In genomic region chr6:37122861-37123260, GRCh38 we compare ENCODE assay signal across 25 cellular contexts. TPM values are rescaled to one million over a fixed set of nuclear protein-coding genes. Genes with fewer than 3 reads are reported as not detected.
A peak's percentile ranks its signal among the peaks of the same experiment; 100 is the strongest.
DNase-seq lines count a peak whose midpoint lies in the region; TF ChIP-seq lines count a peak whose summit lies in the region.
"Had no signal": no experiment of that assay in that cellular context is flagged by ENCODE, and none has a peak within 500 bp of the region (broad histone marks: within the 10 kb centered on the region; RNA-seq: fewer than 3 reads in every experiment).

No MANE protein-coding gene starts in this region.

- peak overlapping the region; percentile 47 to 96 (median 77); a peak in 6 of 7 replicates for H3K27ac Mint-ChIP-seq in H9
- no peak overlapping the region for H3K27ac Mint-ChIP-seq in activated CD4-positive, alpha-beta T cell treated with anti-CD3 and anti-CD28 coated beads, Interleukin-2, amount 10 ng/mL, durations not matched to agents 7 days and 5 days
- H3K27ac Mint-ChIP-seq: activated B cell treated with CpG ODN at 0.5 μM for 24 hours; B cell; T-helper 2 cell treated with Interferon-gamma antibody and Interleukin-4, amounts not matched to agents 5 μg/mL and 100 μg/mL, for 36 hours had no signal

- no peaks in the 10 kb centered on the region for H3K9me3 ChIP-seq in H9 (ENCODE audit: control insufficient read depth, low read depth, low read length)
- H3K9me3 ChIP-seq in neuronal stem cell (replicated peaks in 1 of 2; ENCODE audit: control insufficient read depth in 2 of 2, insufficient read depth in 1 of 2, low read depth in 1 of 2, low read length in 2 of 2) = no peaks in the 10 kb centered on the region
- H3K9me3 ChIP-seq: heart right ventricle, left lung, mucosa of descending colon, spleen, thoracic aorta had no signal

- peaks cover 8 to 20% (median 14%) of the 10 kb centered on the region in 3 experiments for H3K36me3 Mint-ChIP-seq in H9 (ENCODE audit: insufficient read depth in 1 of 3, low read depth in 3 of 3)
- no peaks in the 10 kb centered on the region for H3K36me3 Mint-ChIP-seq in activated CD4-positive, alpha-beta T cell treated with anti-CD3 and anti-CD28 coated beads, Interleukin-2, amount 10 ng/mL, durations not matched to agents 7 days and 5 days (ENCODE audit: low read depth)

- H3K27me3 ChIP-seq in H9 (ENCODE audit: insufficient read depth, low read length) (no peaks in the 10 kb centered on the region), neuronal stem cell (ENCODE audit: control insufficient read depth in 3 of 3, insufficient read depth in 3 of 3, low read depth in 1 of 3, low read length in 3 of 3) (no peaks in the 10 kb centered on the region)
- H3K27me3 ChIP-seq: heart right ventricle, left lung had no signal

- H3K14ac ChIP-seq in H9 (ENCODE audit: insufficient read depth, low read length) (no peak overlapping the region), neuronal stem cell (ENCODE audit: low read length) (no peak overlapping the region)

- H2BK12ac ChIP-seq in H9 (ENCODE audit: insufficient read length, low read depth, low read length) (no peak overlapping the region), neuronal stem cell (ENCODE audit: low read length) (no peak overlapping the region)

- H3K23ac ChIP-seq in H9 (ENCODE audit: insufficient read length, low read depth, low read length) = no peak overlapping the region
- no peak overlapping the region for H3K23ac ChIP-seq in neuronal stem cell (ENCODE audit: low read depth, low read length, poor library complexity)

- peaks cover 5% of the 10 kb centered on the region for H3K79me1 ChIP-seq in H9 (ENCODE audit: insufficient read depth, low read depth, low read length, poor library complexity, severe bottlenecking)
- H3K79me1 ChIP-seq in neuronal stem cell (ENCODE audit: low read depth, low read length) = no peaks in the 10 kb centered on the region

- H4K20me1 ChIP-seq in H9 (ENCODE audit: control insufficient read depth, insufficient read depth, insufficient read length) = no peaks in the 10 kb centered on the region

- H4K5ac ChIP-seq in H9 (ENCODE audit: insufficient read length, low read depth, low read length) = no peak overlapping the region

- H3K36me3 ChIP-seq in neuronal stem cell (replicated peaks in 1 of 2; ENCODE audit: control insufficient read depth in 2 of 2, insufficient read depth in 2 of 2, low read length in 2 of 2) = no peaks in the 10 kb centered on the region
- H3K36me3 ChIP-seq: heart right ventricle, left lung, spleen, thoracic aorta had no signal

- no peaks in the 10 kb centered on the region for H3K27me3 Mint-ChIP-seq in H9 (ENCODE audit: low read depth)
- H3K27me3 Mint-ChIP-seq in activated CD4-positive, alpha-beta T cell treated with anti-CD3 and anti-CD28 coated beads, Interleukin-2, amount 10 ng/mL, durations not matched to agents 7 days and 5 days = peaks cover 4% of the 10 kb centered on the region

- DNase-seq in H9 (no peak), NCI-H2171 (lab: John Stamatoyannopoulos, UW) (peak; percentile 67), dedifferentiated amniotic fluid mesenchymal stem cell (ENCODE audit: extremely low spot score) (peak; percentile 63), neuronal stem cell (ENCODE audit: low spot score) (no peak), NOMO-1 treated with DMSO at 0.1 percent for 48 hours (lab: John Stamatoyannopoulos, UW; ENCODE audit: unreplicated experiment) (no peak), cerebellum (ENCODE audit: low spot score) (no peak)
- DNase-seq in activated CD4-positive, alpha-beta T cell treated with anti-CD3 and anti-CD28 coated beads, Interleukin-2, amount 10 ng/mL, durations not matched to agents 7 days and 5 days = no peak
- DNase-seq: activated B cell treated with CpG ODN at 0.5 μM for 24 hours; activated naive CD4-positive, alpha-beta T cell; activated T-cell treated with anti-CD3 and anti-CD28 coated beads, Interleukin-2, amount 50 U/mL, for 1 hour; amygdala; GM23248; heart right ventricle; left lung; mucosa of descending colon; NCI-H1417; NCI-H2107; NCI-H510A; spleen; stimulated activated CD4-positive, alpha-beta T cell treated with anti-CD3 and anti-CD28 coated beads, Interleukin-4, amount 100 ng/mL, for 1 hour; stimulated activated naive CD4-positive, alpha-beta T cell treated with Interleukin-2 at 50 U/mL for 16 hours had no signal

- H3K18ac ChIP-seq in H9 (ENCODE audit: insufficient read length, low read depth, low read length) (no peak overlapping the region), neuronal stem cell (ENCODE audit: low read length) (peak overlapping the region; percentile 74)

- no peak overlapping the region for H3K4me2 ChIP-seq in H9 (ENCODE audit: insufficient read depth, insufficient read length, low read length)
- H3K4me2 ChIP-seq in neuronal stem cell (ENCODE audit: insufficient read depth, low read length, poor library complexity, severe bottlenecking) = no peak overlapping the region

- H3K23me2 ChIP-seq in H9 (ENCODE audit: insufficient read length, low read depth, low read length, poor library complexity, severe bottlenecking) = peaks cover 8% of the 10 kb centered on the region

- H2AK5ac ChIP-seq in H9 (ENCODE audit: insufficient read length, low read length) (no peak overlapping the region), neuronal stem cell (ENCODE audit: low read depth, low read length) (peak overlapping the region; percentile 38)

- no peak overlapping the region for H3K4ac ChIP-seq in H9 (ENCODE audit: low read depth, low read length)
- H3K4ac ChIP-seq in neuronal stem cell (ENCODE audit: low read length) = no peak overlapping the region

- H4K8ac ChIP-seq in H9 (replicated peaks; ENCODE audit: insufficient read length, low read depth, low read length) (no peak overlapping the region), neuronal stem cell (ENCODE audit: low read depth, low read length) (no peak overlapping the region)

- peak overlapping the region in 1 of 2 experiments; percentile 55; a peak in 2 of 5 replicates for H3K4me3 Mint-ChIP-seq in H9
- H3K4me3 Mint-ChIP-seq in activated CD4-positive, alpha-beta T cell treated with anti-CD3 and anti-CD28 coated beads, Interleukin-2, amount 10 ng/mL, durations not matched to agents 7 days and 5 days = no peak overlapping the region
- H3K4me3 Mint-ChIP-seq: activated B cell treated with CpG ODN at 0.5 μM for 24 hours; B cell; T-helper 2 cell treated with Interferon-gamma antibody and Interleukin-4, amounts not matched to agents 5 μg/mL and 100 μg/mL, for 36 hours had no signal

- CTCF ChIA-PET in activated CD4-positive, alpha-beta T cell treated with anti-CD3 and anti-CD28 coated beads, Interleukin-2, amount 10 ng/mL, durations not matched to agents 7 days and 5 days (lab: Charles Lee) = no interaction called here

- no CpG with 5 or more reads among the region's 5 CpGs for WGBS in H9 (ENCODE audit: extremely low coverage, insufficient read length, low lambda C conversion rate)
- WGBS in neuronal stem cell (ENCODE audit: extremely low coverage in 2 of 2, insufficient read length in 2 of 2, insufficient replicate concordance in 1 of 2), 2 donors = no CpG with 5 or more reads among the region's 5 CpGs

- H3K56ac ChIP-seq in H9 (ENCODE audit: insufficient read length, low read depth, low read length) = no peak overlapping the region

- no peak overlapping the region for H2BK20ac ChIP-seq in H9 (ENCODE audit: low read depth, low read length, poor library complexity, severe bottlenecking)

- no peak overlapping the region for H2BK5ac ChIP-seq in H9 (ENCODE audit: insufficient read length, low read length)
- H2BK5ac ChIP-seq in neuronal stem cell (ENCODE audit: low read length) = no peak overlapping the region

- H3K9me3 Mint-ChIP-seq in H9 = no peaks in the 10 kb centered on the region
- no peaks in the 10 kb centered on the region for H3K9me3 Mint-ChIP-seq in activated CD4-positive, alpha-beta T cell treated with anti-CD3 and anti-CD28 coated beads, Interleukin-2, amount 10 ng/mL, durations not matched to agents 7 days and 5 days
- H3K9me3 Mint-ChIP-seq: activated B cell treated with CpG ODN at 0.5 μM for 24 hours; T-helper 2 cell treated with Interferon-gamma antibody and Interleukin-4, amounts not matched to agents 5 μg/mL and 100 μg/mL, for 36 hours had no signal

- peaks cover 37 to 50% of the 10 kb centered on the region in 2 experiments for H3K4me1 Mint-ChIP-seq in H9
- peaks cover 5% of the 10 kb centered on the region for H3K4me1 Mint-ChIP-seq in activated CD4-positive, alpha-beta T cell treated with anti-CD3 and anti-CD28 coated beads, Interleukin-2, amount 10 ng/mL, durations not matched to agents 7 days and 5 days

- H4K91ac ChIP-seq in H9 (ENCODE audit: insufficient read length, low read depth, low read length) (no peak overlapping the region), neuronal stem cell (ENCODE audit: low read depth, low read length, poor library complexity) (no peak overlapping the region)

- H3K4me1 ChIP-seq in H9 (ENCODE audit: insufficient read depth, low read length) (peaks cover 10% of the 10 kb centered on the region), neuronal stem cell (ENCODE audit: control insufficient read depth in 2 of 2, insufficient read depth in 1 of 2, low read depth in 1 of 2, low read length in 2 of 2) (peaks cover 12 to 13% of the 10 kb centered on the region in 2 donors)

- no peaks in the 10 kb centered on the region for H3K79me2 ChIP-seq in H9 (ENCODE audit: insufficient read depth, low read length)

- H3K27ac ChIP-seq in H9 (ENCODE audit: insufficient read length, low read depth, low read length) (no peak overlapping the region), neuronal stem cell (replicated peaks; ENCODE audit: low read length) (no peak overlapping the region)
- H3K27ac ChIP-seq: GM23248, heart right ventricle, left lung, SK-N-MC, spleen, thoracic aorta had no signal

- H2BK15ac ChIP-seq in H9 (ENCODE audit: low read depth, low read length) = no peak overlapping the region
- H2BK15ac ChIP-seq in neuronal stem cell (ENCODE audit: low read length) = no peak overlapping the region

- H2BK120ac ChIP-seq in H9 (ENCODE audit: low read depth, low read length, poor library complexity, severe bottlenecking) (no peak overlapping the region), neuronal stem cell (ENCODE audit: low read depth, low read length) (no peak overlapping the region)

- H2AFZ ChIP-seq in H9 (ENCODE audit: low read length) = no peak overlapping the region
- H2AFZ ChIP-seq in neuronal stem cell (ENCODE audit: low read length) = no peak overlapping the region
- H2AFZ ChIP-seq: GM23248 had no signal

- no peak overlapping the region for H3T11ph ChIP-seq in H9 (ENCODE audit: low read length)

- H3K9ac ChIP-seq in H9 (ENCODE audit: extremely low read depth, insufficient read length, low read length) = no peak overlapping the region
- no peak overlapping the region for H3K9ac ChIP-seq in neuronal stem cell (ENCODE audit: low read depth, low read length, poor library complexity)
- H3K9ac ChIP-seq: GM23248 had no signal

- POLR2A ChIA-PET in activated CD4-positive, alpha-beta T cell treated with anti-CD3 and anti-CD28 coated beads, Interleukin-2, amount 10 ng/mL, durations not matched to agents 7 days and 5 days (lab: Charles Lee) = no interaction called here

- TF ChIP-seq CTCF in H9 (conservative IDR thresholded peaks at IDR 0.05) = no peak

- H3K4me3 ChIP-seq in neuronal stem cell (ENCODE audit: low read length in 2 of 2) = no peak overlapping the region
- H3K4me3 ChIP-seq: GM23248, heart right ventricle, left lung, mucosa of descending colon, SK-N-MC, spleen, thoracic aorta had no signal

RNA-seq across cellular contexts. Expression of gene PIM1, which starts 47.1 kb away (rescaled TPM):
- total RNA-seq in H9 (2021) (46.7 and 47.5 TPM in 2 replicates), cerebellum (10.6 TPM)
- polyA plus RNA-seq in neuronal stem cell (2013, experiment 1 of 2) = 16.8 TPM
- polyA plus RNA-seq in neuronal stem cell (2013, experiment 2 of 2) = 16.9 TPM
- total RNA-seq in activated CD4-positive, alpha-beta T cell treated with anti-CD3 and anti-CD28 coated beads, Interleukin-2, amount 10 ng/mL, durations not matched to agents 7 days and 5 days = 100 to 1,000 TPM; 393 to 412 TPM

Comparison
In these comparisons a context has a peak if more than half of its experiments do, and no peak if none do; other contexts are left out.
1. DNase-seq: peak in NCI-H2171 (single experiment) and dedifferentiated amniotic fluid mesenchymal stem cell (single experiment); none in H9 (single experiment), neuronal stem cell (single experiment), NOMO-1 treated with DMSO at 0.1 percent for 48 hours (single experiment), cerebellum (single experiment) and activated CD4-positive, alpha-beta T cell treated with anti-CD3 and anti-CD28 coated beads, Interleukin-2, amount 10 ng/mL, durations not matched to agents 7 days and 5 days (single experiment).